10 cellular contexts compared by ENCODE assay signal in the genomic region with DNA sequence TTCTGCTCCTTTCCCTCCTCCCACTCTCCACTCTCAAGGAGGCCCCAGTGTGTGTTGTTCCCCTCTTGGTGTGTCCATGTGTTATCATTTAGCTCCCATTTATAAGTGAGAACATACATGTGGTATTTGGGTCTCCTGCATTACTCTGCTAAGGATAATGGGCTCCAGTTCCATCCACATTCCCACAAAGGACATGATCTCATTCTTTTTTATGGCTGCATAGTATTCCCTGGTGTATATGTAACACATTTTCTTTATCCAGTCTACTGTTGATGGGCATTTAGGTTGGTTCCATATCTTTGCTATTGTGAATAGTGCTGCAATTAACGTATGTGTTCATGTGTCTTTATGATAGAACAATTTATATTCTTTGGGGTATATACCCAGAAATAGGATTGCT.
"Had no signal": no experiment of that assay in that cellular context is flagged by ENCODE, and none has a peak within 500 bp of the region (broad histone marks: within the 10 kb centered on the region; RNA-seq: fewer than 3 reads in every experiment).

No MANE protein-coding gene starts in this region.

- H3K4me3 ChIP-seq: body of pancreas, dorsolateral prefrontal cortex, lung, spleen, upper lobe of right lung had no signal

- H3K27me3 Mint-ChIP-seq: stimulated activated memory B cell treated with anti-CD40 and anti-IgM and Interleukin-4, amounts not matched to agents 10 μg/mL and 1 μg/mL and 100 μg/mL, for 72 hours had no signal

- H3K36me3 ChIP-seq: spleen, upper lobe of right lung had no signal

- H3K9me3 ChIP-seq: body of pancreas, upper lobe of right lung had no signal

- H3K27me3 ChIP-seq: dorsolateral prefrontal cortex, spleen, upper lobe of right lung had no signal

- H3K36me3 Mint-ChIP-seq: stimulated activated memory B cell treated with anti-CD40 and anti-IgM and Interleukin-4, amounts not matched to agents 10 μg/mL and 1 μg/mL and 100 μg/mL, for 72 hours had no signal

- H3K27ac Mint-ChIP-seq: nephron progenitor cell; stimulated activated memory B cell treated with anti-CD40 and anti-IgM and Interleukin-4, amounts not matched to agents 10 μg/mL and 1 μg/mL and 100 μg/mL, for 72 hours had no signal

- ATAC-seq: body of pancreas; stimulated activated memory B cell treated with anti-CD40 and anti-IgM and Interleukin-4, amounts not matched to agents 10 μg/mL and 1 μg/mL and 100 μg/mL, for 72 hours; upper lobe of right lung had no signal

- DNase-seq: activated CD4-positive, alpha-beta T cell treated with anti-CD3 and anti-CD28 coated beads, Interleukin-2, amount 50 U/mL, for 48 hours; caudate nucleus; nephron progenitor cell; occipital lobe had no signal

- H3K4me3 Mint-ChIP-seq: nephron progenitor cell; stimulated activated memory B cell treated with anti-CD40 and anti-IgM and Interleukin-4, amounts not matched to agents 10 μg/mL and 1 μg/mL and 100 μg/mL, for 72 hours had no signal

- H3K27ac ChIP-seq: body of pancreas, dorsolateral prefrontal cortex, spleen, upper lobe of right lung had no signal
